8 cellular contexts compared by ENCODE assay signal in genomic region chr10:80462986-80463741, GRCh38. TPM values are rescaled to one million over a fixed set of nuclear protein-coding genes. Genes with fewer than 3 reads are reported as not detected.
DNase-seq lines count a peak whose midpoint lies in the region; ATAC-seq and TF ChIP-seq lines count a peak whose summit lies in the region.

No MANE protein-coding gene starts in this region.

- H3K27ac ChIP-seq in left lung (peak overlapping the region; percentile 77 to 98), upper lobe of right lung (peak overlapping the region; percentile 98)

- H3K27me3 Mint-ChIP-seq in activated naive CD4-positive, alpha-beta T cell treated with anti-CD3 and anti-CD28 coated beads, Interleukin-2, amount 50 U/mL, for 24 hours, result no peaks in the 10 kb centered on the region
- no peaks in the 10 kb centered on the region for H3K27me3 Mint-ChIP-seq in activated naive CD8-positive, alpha-beta T cell

- DNase-seq in activated naive CD4-positive, alpha-beta T cell (lab: John Stamatoyannopoulos, UW), result no peak
- DNase-seq in left lung (no peak), upper lobe of right lung (no peak), NCI-H226 (no peak), NCI-H128 (lab: John Stamatoyannopoulos, UW; ENCODE audit: unreplicated experiment) (no peak)

- peak overlapping the region; percentile 76 for H3K4me3 Mint-ChIP-seq in activated naive CD4-positive, alpha-beta T cell treated with anti-CD3 and anti-CD28 coated beads, Interleukin-2, amount 50 U/mL, for 24 hours
- peak overlapping the region; percentile 94 for H3K4me3 Mint-ChIP-seq in activated naive CD8-positive, alpha-beta T cell

- H3K9me3 Mint-ChIP-seq in activated naive CD4-positive, alpha-beta T cell treated with anti-CD3 and anti-CD28 coated beads, Interleukin-2, amount 50 U/mL, for 24 hours, result no peaks in the 10 kb centered on the region
- no peaks in the 10 kb centered on the region for H3K9me3 Mint-ChIP-seq in activated naive CD8-positive, alpha-beta T cell (ENCODE audit: low read depth)

- H3K27me3 ChIP-seq in left lung, result no peaks in the 10 kb centered on the region
- no peaks in the 10 kb centered on the region for H3K27me3 ChIP-seq in upper lobe of right lung

- H3K36me3 Mint-ChIP-seq in activated naive CD4-positive, alpha-beta T cell treated with anti-CD3 and anti-CD28 coated beads, Interleukin-2, amount 50 U/mL, for 24 hours, result peaks cover 2% of the 10 kb centered on the region
- H3K36me3 Mint-ChIP-seq in activated naive CD8-positive, alpha-beta T cell, result no peaks in the 10 kb centered on the region

- intact Hi-C loops in left lung (cut with DNase I) (no loop called here), upper lobe of right lung (cut with DNase I) (loop anchor here (5.0 kb wide), 1 partner anchor 44 kb away; no protein-coding TSS in a partner anchor)

- H3K9me3 ChIP-seq in left lung (no peaks in the 10 kb centered on the region), upper lobe of right lung (no peaks in the 10 kb centered on the region)

- TF ChIP-seq CTCF in left lung (IDR thresholded peaks at IDR 0.05) (no peak), upper lobe of right lung (IDR thresholded peaks at IDR 0.05) (no peak)

- peaks cover 96 to 100% of the 10 kb centered on the region in 2 donors for H3K4me1 ChIP-seq in left lung
- H3K4me1 ChIP-seq in upper lobe of right lung, result peaks cover 100% of the 10 kb centered on the region

- H3K36me3 ChIP-seq in left lung (no peaks in the 10 kb centered on the region), upper lobe of right lung (no peaks in the 10 kb centered on the region)

- H3K4me1 Mint-ChIP-seq in activated naive CD4-positive, alpha-beta T cell treated with anti-CD3 and anti-CD28 coated beads, Interleukin-2, amount 50 U/mL, for 24 hours, result peaks cover 100% of the 10 kb centered on the region
- peaks cover 98% of the 10 kb centered on the region for H3K4me1 Mint-ChIP-seq in activated naive CD8-positive, alpha-beta T cell (ENCODE audit: low read depth)

- H3K27ac Mint-ChIP-seq in activated naive CD4-positive, alpha-beta T cell treated with anti-CD3 and anti-CD28 coated beads, Interleukin-2, amount 50 U/mL, for 24 hours, result peak overlapping the region; percentile 100
- H3K27ac Mint-ChIP-seq in activated naive CD8-positive, alpha-beta T cell, result peak overlapping the region; percentile 100

- H3K4me3 ChIP-seq in left lung (no peak overlapping the region), upper lobe of right lung (no peak overlapping the region)

- ATAC-seq in HG03175 (IDR thresholded peaks at IDR 0.05; ENCODE audit: unreplicated experiment), result peak; percentile 34
- ATAC-seq in left lung, result no peak
- ATAC-seq in upper lobe of right lung, result no peak

RNA-seq across cellular contexts. Expression of gene TSPAN14, which starts 9.1 kb away (rescaled TPM):
- total RNA-seq in left lung (100 to 1,000 TPM; 116 to 158 TPM), upper lobe of right lung (157 TPM)

RNA-seq across cellular contexts. Expression of gene PRXL2A, which starts 54.8 kb away (rescaled TPM):
- 10 to 100 TPM; 46.2 to 50.1 TPM for total RNA-seq in left lung
- total RNA-seq in upper lobe of right lung, result 52.9 TPM
